In genomic region chr4:136558940-136559494, GRCh38 we compare ENCODE assay signal across 23 cellular contexts.
"Had no signal": no experiment of that assay in that cellular context is flagged by ENCODE, and none has a peak within 500 bp of the region (broad histone marks: within the 10 kb centered on the region; RNA-seq: fewer than 3 reads in every experiment).

No MANE protein-coding gene starts in this region.

- FAIRE-seq: colon had no signal

- DNase-seq: effector CD4-positive, alpha-beta T cell; foreskin fibroblast; gastrocnemius medialis; head of caudate nucleus; kidney; mucosa of descending colon; naive thymus-derived CD4-positive, alpha-beta T cell; posterior cingulate gyrus; sigmoid colon; stimulated activated CD4-positive, alpha-beta T cell treated with anti-CD3 and anti-CD28 coated beads, Interleukin-2, amount 100 ng/mL, for 24 hours; stimulated activated CD4-positive, alpha-beta T cell treated with anti-CD3 and anti-CD28 coated beads, Interleukin-4, amount 100 ng/mL, for 24 hours; stimulated activated naive CD8-positive, alpha-beta T cell treated with anti-CD3 and anti-CD28 coated beads, Interleukin-15, Interleukin-2, amounts not matched to agents 100 U/mL and 50 U/mL, for 24 hours; testis; tibial artery had no signal

- H3K36me3 Mint-ChIP-seq: memory B cell; mesothelial cell of epicardium; naive thymus-derived CD4-positive, alpha-beta T cell; neural progenitor cell; stimulated activated effector memory CD8-positive, alpha-beta T cell treated with anti-CD3 and anti-CD28 coated beads, Interleukin-12 subunit alpha, Interleukin-12 subunit beta, amount 100 ng/mL, for 72 hours; type B pancreatic cell had no signal

- H3K27ac Mint-ChIP-seq: memory B cell; mesothelial cell of epicardium; naive thymus-derived CD4-positive, alpha-beta T cell; nephron; neural progenitor cell; stimulated activated effector memory CD8-positive, alpha-beta T cell treated with anti-CD3 and anti-CD28 coated beads, Interleukin-12 subunit alpha, Interleukin-12 subunit beta, amount 100 ng/mL, for 72 hours; type B pancreatic cell had no signal

- ATAC-seq: esophagus mucosa; left lobe of liver; mucosa of descending colon; naive thymus-derived CD4-positive, alpha-beta T cell; stimulated activated effector memory CD8-positive, alpha-beta T cell treated with anti-CD3 and anti-CD28 coated beads, Interleukin-12 subunit alpha, Interleukin-12 subunit beta, amount 100 ng/mL, for 72 hours; stimulated activated naive CD8-positive, alpha-beta T cell treated with anti-CD3 and anti-CD28 coated beads, Interleukin-15, Interleukin-2, amounts not matched to agents 100 U/mL and 50 U/mL, for 24 hours had no signal

- H3K9me3 Mint-ChIP-seq: memory B cell, mesothelial cell of epicardium, nephron, neural progenitor cell, type B pancreatic cell had no signal
